Comparison of ENCODE assay signal across 17 cellular contexts in the genomic region with DNA sequence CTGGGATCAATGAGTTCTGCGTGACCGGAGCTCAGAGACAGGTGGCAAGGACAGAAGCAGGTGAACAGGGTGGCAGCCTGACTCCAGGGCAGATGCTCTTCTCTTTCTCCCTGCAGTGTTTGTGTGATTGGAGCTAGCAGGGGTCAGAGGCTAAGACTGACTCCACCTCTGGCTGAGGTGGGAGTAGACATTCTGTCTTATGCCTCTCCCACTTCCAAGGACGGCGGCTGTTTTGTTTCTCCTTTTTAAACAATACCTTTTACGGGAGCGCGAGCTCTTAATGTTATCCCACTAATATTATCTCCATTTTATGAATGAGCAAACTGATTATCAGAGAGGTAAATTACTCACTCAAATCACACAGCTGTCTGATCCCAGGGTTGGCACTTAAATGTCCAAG.
DNase-seq lines count a peak whose midpoint lies in the region; FAIRE-seq and TF ChIP-seq lines count a peak whose summit lies in the region.
"Had no signal": no experiment of that assay in that cellular context is flagged by ENCODE, and none has a peak within 500 bp of the region (broad histone marks: within the 10 kb centered on the region; RNA-seq: fewer than 3 reads in every experiment).

No MANE protein-coding gene starts in this region.

- no peak for FAIRE-seq in kidney (lab: Jason Lieb, UNC)
- FAIRE-seq: G401.6, RCC 7860 had no signal

- H3K36me3 ChIP-seq in muscle layer of colon (ENCODE audit: insufficient read depth, low read length) (no peaks in the 10 kb centered on the region), tibial artery (no peaks in the 10 kb centered on the region), kidney (ENCODE audit: control insufficient read depth in 1 of 2, insufficient read depth in 2 of 2, low read length in 2 of 2) (no peaks in the 10 kb centered on the region)

- H3K27me3 ChIP-seq in muscle layer of colon (ENCODE audit: control insufficient read depth in 1 of 2, insufficient read depth in 2 of 2, low read length in 2 of 2) (no peaks in the 10 kb centered on the region), tibial artery (no peaks in the 10 kb centered on the region)

- H3K4me3 ChIP-seq in muscle layer of colon (ENCODE audit: low read depth in 1 of 2, low read length in 2 of 2): no peak overlapping the region
- H3K4me3 ChIP-seq in tibial artery: no peak overlapping the region
- no peak overlapping the region for H3K4me3 ChIP-seq in kidney (ENCODE audit: low read length in 2 of 2)

- DNase-seq in DMS153 treated with DMSO at 0.1 percent for 48 hours (lab: John Stamatoyannopoulos, UW; ENCODE audit: unreplicated experiment) (peak; percentile 5), DMS153 (lab: John Stamatoyannopoulos, UW) (no peak), NCI-H748 treated with DMSO at 0.1 percent for 48 hours (lab: John Stamatoyannopoulos, UW) (peak; percentile 8), tibial artery (no peak), SHP77 treated with DMSO at 0.1 percent for 48 hours (lab: John Stamatoyannopoulos, UW) (no peak), kidney (no peak)
- DNase-seq in activated naive CD4-positive, alpha-beta T cell treated with anti-CD3 and anti-CD28 coated beads, Interleukin-2, amount 50 U/mL, for 16 hours: no peak
- DNase-seq: CD4-positive, CD25-positive, alpha-beta regulatory T cell; DND-41; HCEC 1CT; NCI-H1436; NCI-H2081 treated with DMSO at 0.1 percent for 48 hours; NCI-H226 had no signal

- H3K27ac ChIP-seq in muscle layer of colon (ENCODE audit: low read depth, low read length): peak overlapping the region; percentile 62
- H3K27ac ChIP-seq in tibial artery: peak overlapping the region; percentile 19 to 21
- no peak overlapping the region for H3K27ac ChIP-seq in kidney (ENCODE audit: low read depth in 2 of 2, low read length in 2 of 2)
- H3K27ac ChIP-seq: 22Rv1 had no signal

- no peak overlapping the region for H3K9ac ChIP-seq in muscle layer of colon (ENCODE audit: low read length)
- H3K9ac ChIP-seq in kidney (ENCODE audit: low read length in 2 of 2): no peak overlapping the region

- intact Hi-C loops in tibial artery (cut with DNase I; ENCODE audit: low total_unique reads): no loop called here
- intact Hi-C loops in kidney (cut with DNase I): no loop called here

- peaks cover 16% of the 10 kb centered on the region for H3K4me1 ChIP-seq in muscle layer of colon (ENCODE audit: insufficient read depth, low read length)
- peaks cover 0 to 33% (median 14%) of the 10 kb centered on the region in 4 donors for H3K4me1 ChIP-seq in tibial artery
- peaks cover 1 to 4% of the 10 kb centered on the region in 2 donors for H3K4me1 ChIP-seq in kidney (ENCODE audit: control insufficient read depth in 1 of 2, insufficient read depth in 1 of 2, low read depth in 1 of 2, low read length in 2 of 2)

- no peak for TF ChIP-seq CTCF in tibial artery (IDR thresholded peaks at IDR 0.05)
- TF ChIP-seq CTCF in kidney (IDR thresholded peaks at IDR 0.05; ENCODE audit: borderline replicate concordance, extremely low read depth, insufficient read depth): no peak

- no peaks in the 10 kb centered on the region for H3K9me3 ChIP-seq in muscle layer of colon (ENCODE audit: low read length)
- H3K9me3 ChIP-seq in tibial artery: no peaks in the 10 kb centered on the region
- no peaks in the 10 kb centered on the region for H3K9me3 ChIP-seq in kidney (ENCODE audit: control insufficient read depth in 1 of 2, low read length in 2 of 2)

Comparison
In these comparisons a context has a peak if more than half of its experiments do, and no peak if none do; other contexts are left out.
1. DNase-seq: peak in DMS153 treated with DMSO at 0.1 percent for 48 hours (single experiment) and NCI-H748 treated with DMSO at 0.1 percent for 48 hours (single experiment); none in DMS153 (single experiment), tibial artery (0 of 2), SHP77 treated with DMSO at 0.1 percent for 48 hours (single experiment), kidney (single experiment) and activated naive CD4-positive, alpha-beta T cell treated with anti-CD3 and anti-CD28 coated beads, Interleukin-2, amount 50 U/mL, for 16 hours (single experiment).
2. H3K27ac ChIP-seq: peak in muscle layer of colon (single experiment) and tibial artery (2 of 2); none in kidney (0 of 2).